In genomic region chr9:99000480-99001395, GRCh38 we compare ENCODE assay signal across 8 cellular contexts. TPM values are rescaled to one million over a fixed set of nuclear protein-coding genes. Genes with fewer than 3 reads are reported as not detected.
DNase-seq lines count a peak whose midpoint lies in the region; ATAC-seq and TF ChIP-seq lines count a peak whose summit lies in the region.

No MANE protein-coding gene starts in this region.

- ATAC-seq in HG03097 (IDR thresholded peaks at IDR 0.05; ENCODE audit: low FRiP score, unreplicated experiment) (peak; percentile 51), HG03565 (IDR thresholded peaks at IDR 0.05; ENCODE audit: unreplicated experiment) (no peak)

- H3K27me3 Mint-ChIP-seq in nephron (ENCODE audit: low read depth): peaks cover 14% of the 10 kb centered on the region

- no peaks in the 10 kb centered on the region for H3K9me3 Mint-ChIP-seq in nephron

- no peak overlapping the region for H3K4me3 Mint-ChIP-seq in nephron

- peak overlapping the region in 1 of 3 experiments; percentile 64 for H3K27ac Mint-ChIP-seq in nephron

- peaks cover 31% of the 10 kb centered on the region for H3K4me1 Mint-ChIP-seq in nephron

- no peaks in the 10 kb centered on the region for H3K36me3 Mint-ChIP-seq in nephron (ENCODE audit: low read depth)

- DNase-seq in ELF-1 (ENCODE audit: low read depth, low spot score) (peak; percentile 49), NCI-H748 treated with DMSO at 0.1 percent for 48 hours (lab: John Stamatoyannopoulos, UW) (peak; percentile 29), epithelial cell of esophagus (ENCODE audit: low read depth) (peak; percentile 82), ureter (ENCODE audit: low spot score) (peak; percentile 50)
- DNase-seq in activated CD8-positive, alpha-beta memory T cell treated with anti-CD3 and anti-CD28 coated beads for 1 hour (ENCODE audit: extremely low read depth in 1 of 2, low read depth in 1 of 2): peak; percentile 25 to 33

- TF ChIP-seq CTCF in epithelial cell of esophagus (IDR thresholded peaks at IDR 0.05; ENCODE audit: insufficient read depth, low read depth, low read length, missing control alignments) (peak; percentile 94), nephron (IDR thresholded peaks at IDR 0.05; ENCODE audit: unreplicated experiment in 3 of 3) (peak; percentile 64 to 68 (median 64))

- no peak overlapping the region for H3K4me3 ChIP-seq in epithelial cell of esophagus (ENCODE audit: low read length)

RNA-seq across cellular contexts. Expression of gene COL15A1, which starts 57.0 kb away (rescaled TPM):
- 63.2 TPM for total RNA-seq in ureter

Comparison
In these comparisons a context has a peak if more than half of its experiments do, and no peak if none do; other contexts are left out.
1. DNase-seq: peak in every context shown above with its lines; median percentile 82 in epithelial cell of esophagus; 50 in ureter; 49 in ELF-1; 29 in NCI-H748 treated with DMSO at 0.1 percent for 48 hours; 29 in activated CD8-positive, alpha-beta memory T cell treated with anti-CD3 and anti-CD28 coated beads for 1 hour.